7 cellular contexts compared by ENCODE assay signal in genomic region chr3:49173116-49173791, GRCh38. TPM values are rescaled to one million over a fixed set of nuclear protein-coding genes. Genes with fewer than 3 reads are reported as not detected.
DNase-seq lines count a peak whose midpoint lies in the region; ATAC-seq lines count a peak whose summit lies in the region.
"Had no signal": no experiment of that assay in that cellular context is flagged by ENCODE, and none has a peak within 500 bp of the region (broad histone marks: within the 10 kb centered on the region; RNA-seq: fewer than 3 reads in every experiment).

No MANE protein-coding gene starts in this region.

- peak; percentile 44 for ATAC-seq in Right ventricle myocardium inferior
- ATAC-seq in stimulated activated effector memory CD8-positive, alpha-beta T cell treated with anti-CD3 and anti-CD28 coated beads, Interleukin-12 subunit alpha, Interleukin-12 subunit beta, amount 100 ng/mL, for 72 hours = no peak
- ATAC-seq in GM19328 (IDR thresholded peaks at IDR 0.05; ENCODE audit: unreplicated experiment) = no peak
- no peak for ATAC-seq in HG03095 (IDR thresholded peaks at IDR 0.05; ENCODE audit: unreplicated experiment)
- ATAC-seq: mucosa of descending colon had no signal

- no peaks in the 10 kb centered on the region for H3K36me3 Mint-ChIP-seq in stimulated activated effector memory CD8-positive, alpha-beta T cell treated with anti-CD3 and anti-CD28 coated beads, Interleukin-12 subunit alpha, Interleukin-12 subunit beta, amount 100 ng/mL, for 72 hours

- no peak overlapping the region for H3K4me3 Mint-ChIP-seq in stimulated activated effector memory CD8-positive, alpha-beta T cell treated with anti-CD3 and anti-CD28 coated beads, Interleukin-12 subunit alpha, Interleukin-12 subunit beta, amount 100 ng/mL, for 72 hours

- intact Hi-C loops in Right ventricle myocardium inferior (cut with DNase I) = loop anchor here (2.0 to 10.0 kb wide), 8 partner anchors 26 to 294 kb away; partner anchors contain the start of genes C3orf62, GPX1, RHOA and TCTA

- DNase-seq in NCI-H345 treated with DMSO at 0.1 percent for 48 hours (lab: John Stamatoyannopoulos, UW; ENCODE audit: unreplicated experiment) (peak; percentile 31), Right ventricle myocardium inferior (ENCODE audit: missing footprints) (no peak)
- DNase-seq in stimulated activated effector memory CD8-positive, alpha-beta T cell treated with anti-CD3 and anti-CD28 coated beads, Interleukin-12 subunit alpha, Interleukin-12 subunit beta, amount 100 ng/mL, for 72 hours (ENCODE audit: low spot score in 2 of 2) = no peak
- DNase-seq in stimulated activated CD4-positive, alpha-beta T cell treated with anti-CD3 and anti-CD28 coated beads, Interleukin-4, amount 100 ng/mL, for 24 hours = no peak

- H3K4me1 Mint-ChIP-seq in stimulated activated effector memory CD8-positive, alpha-beta T cell treated with anti-CD3 and anti-CD28 coated beads, Interleukin-12 subunit alpha, Interleukin-12 subunit beta, amount 100 ng/mL, for 72 hours = peaks cover 15% of the 10 kb centered on the region

- H3K9me3 Mint-ChIP-seq in stimulated activated effector memory CD8-positive, alpha-beta T cell treated with anti-CD3 and anti-CD28 coated beads, Interleukin-12 subunit alpha, Interleukin-12 subunit beta, amount 100 ng/mL, for 72 hours = no peaks in the 10 kb centered on the region

- H3K27ac Mint-ChIP-seq in stimulated activated effector memory CD8-positive, alpha-beta T cell treated with anti-CD3 and anti-CD28 coated beads, Interleukin-12 subunit alpha, Interleukin-12 subunit beta, amount 100 ng/mL, for 72 hours = peak overlapping the region; percentile 34

RNA-seq across cellular contexts. Expression of gene KLHDC8B, which starts 1.9 kb away (rescaled TPM):
- total RNA-seq in Right ventricle myocardium inferior = 128 TPM

RNA-seq across cellular contexts. Expression of gene CCDC71, which starts 7.1 kb away (rescaled TPM):
- 9.4 TPM for total RNA-seq in Right ventricle myocardium inferior

RNA-seq across cellular contexts. Expression of gene LAMB2, which starts 40.4 kb away (rescaled TPM):
- 543 TPM for total RNA-seq in Right ventricle myocardium inferior

RNA-seq across cellular contexts. Expression of gene USP19, which starts 52.6 kb away (rescaled TPM):
- total RNA-seq in Right ventricle myocardium inferior = 54.0 TPM
